Comparison of ENCODE assay signal across 1 cellular context in genomic region chr1:235207202-235207565, GRCh38.
TF ChIP-seq lines count a peak whose summit lies in the region.

No MANE protein-coding gene starts in this region.

TF ChIP-seq in GM23338, 12 proteins besides CTCF, POLR2A, EP300 and RAD21 (continued from another document):
- no peak for TF ChIP-seq ZNF462 (CRISPR knock-in tag; IDR thresholded peaks at IDR 0.05)
